11 cellular contexts compared by ENCODE assay signal in genomic region chr2:176156959-176157498, GRCh38. TPM values are rescaled to one million over a fixed set of nuclear protein-coding genes. Genes with fewer than 3 reads are reported as not detected.
DNase-seq lines count a peak whose midpoint lies in the region; ATAC-seq and TF ChIP-seq lines count a peak whose summit lies in the region.
"Had no signal": no experiment of that assay in that cellular context is flagged by ENCODE, and none has a peak within 500 bp of the region (broad histone marks: within the 10 kb centered on the region; RNA-seq: fewer than 3 reads in every experiment).

HOXD3 (plus strand) TSS chr2:176157307; CDS start chr2:176169115, 11,808 bp downstream.

- 20% methylated on average over 9 of the region's 44 CpGs for WGBS in suprapubic skin

- H3K4me3 Mint-ChIP-seq in activated T-cell treated with anti-CD3 and anti-CD28 coated beads, Interleukin-2, amount 50 U/mL, for 72 hours: peak within 1 kb of the TSS; percentile 71 to 78
- H3K4me3 Mint-ChIP-seq: WTC11 had no signal

- no peak for DNase-seq in activated T-cell treated with anti-CD3 and anti-CD28 coated beads, Interleukin-2, amount 50 U/mL, for 72 hours
- no peak for DNase-seq in activated T-cell treated with anti-CD3 and anti-CD28 coated beads for 4 hours
- no peak for DNase-seq in WERI-Rb-1
- no peak for DNase-seq in left colon
- no peak for DNase-seq in suprapubic skin (ENCODE audit: low spot score in 2 of 2)
- no peak for DNase-seq in dorsolateral prefrontal cortex
- DNase-seq in NCI-H2029 (lab: John Stamatoyannopoulos, UW): no peak
- DNase-seq: pancreas had no signal

- peaks cover 0 to 1% of the 10 kb centered on the region in 2 donors for H3K36me3 Mint-ChIP-seq in activated T-cell treated with anti-CD3 and anti-CD28 coated beads, Interleukin-2, amount 50 U/mL, for 72 hours (ENCODE audit: insufficient read depth in 2 of 2)

- ATAC-seq in activated T-cell treated with anti-CD3 and anti-CD28 coated beads, Interleukin-2, amount 50 U/mL, for 72 hours (replicated peaks in 1 of 2): no peak
- ATAC-seq in left colon (peak; percentile 9), HG03439 (IDR thresholded peaks at IDR 0.05; ENCODE audit: unreplicated experiment) (no peak)
- ATAC-seq: pancreas, WTC11 had no signal

- TF ChIP-seq CTCF in WERI-Rb-1 (IDR thresholded peaks at IDR 0.05; ENCODE audit: low read depth, low read length): no peak
- no peak for TF ChIP-seq CTCF in suprapubic skin (IDR thresholded peaks at IDR 0.05)
- TF ChIP-seq CTCF in dorsolateral prefrontal cortex (IDR thresholded peaks at IDR 0.05 in 54 of 56, conservative IDR thresholded peaks at IDR 0.05 in 2 of 56; ENCODE audit: low read depth in 1 of 56, partially characterized antibody in 56 of 56): no peak

- H3K27ac ChIP-seq in WERI-Rb-1 (no peak within 1 kb of the TSS), suprapubic skin (no peak within 1 kb of the TSS), dorsolateral prefrontal cortex (no peak within 1 kb of the TSS)
- H3K27ac ChIP-seq: C4-2B, pancreas had no signal

- H3K36me3 ChIP-seq in WERI-Rb-1: no peaks in the 10 kb centered on the region
- H3K36me3 ChIP-seq in suprapubic skin: peaks cover 6% of the 10 kb centered on the region
- H3K36me3 ChIP-seq: pancreas had no signal

- H3K4me1 ChIP-seq in suprapubic skin: peaks cover 52% of the 10 kb centered on the region

- TF ChIP-seq POLR2A in suprapubic skin (IDR thresholded peaks at IDR 0.05): no peak

- H3K27me3 ChIP-seq in WERI-Rb-1 (ENCODE audit: insufficient read depth, low read depth, severe bottlenecking) (peaks cover 93% of the 10 kb centered on the region), suprapubic skin (peaks cover 99% of the 10 kb centered on the region), dorsolateral prefrontal cortex (peaks cover 47 to 100% (median 99%) of the 10 kb centered on the region in 45 donors)

- H3K27ac Mint-ChIP-seq in activated T-cell treated with anti-CD3 and anti-CD28 coated beads, Interleukin-2, amount 50 U/mL, for 72 hours: peak within 1 kb of the TSS; percentile 31
- H3K27ac Mint-ChIP-seq: WTC11 had no signal

- H3K9me3 ChIP-seq in WERI-Rb-1 (ENCODE audit: severe bottlenecking) (peaks cover 19% of the 10 kb centered on the region), suprapubic skin (no peaks in the 10 kb centered on the region)
- H3K9me3 ChIP-seq: pancreas had no signal

- peaks cover 77% of the 10 kb centered on the region for H3K27me3 Mint-ChIP-seq in activated T-cell treated with anti-CD3 and anti-CD28 coated beads, Interleukin-2, amount 50 U/mL, for 72 hours (ENCODE audit: low read depth)

- H3K9me3 Mint-ChIP-seq in activated T-cell treated with anti-CD3 and anti-CD28 coated beads, Interleukin-2, amount 50 U/mL, for 72 hours: no peaks in the 10 kb centered on the region
- H3K9me3 Mint-ChIP-seq: WTC11 had no signal

- no peak for TF ChIP-seq EP300 in suprapubic skin (IDR thresholded peaks at IDR 0.05)

- intact Hi-C loops in left colon (cut with DNase I, micrococcal nuclease) (no loop called here), dorsolateral prefrontal cortex (cut with DNase I) (no loop called here)

- H3K4me1 Mint-ChIP-seq in activated T-cell treated with anti-CD3 and anti-CD28 coated beads, Interleukin-2, amount 50 U/mL, for 72 hours (ENCODE audit: low read depth): peaks cover 14% of the 10 kb centered on the region

- peak within 1 kb of the TSS; percentile 31 for H3K4me3 ChIP-seq in WERI-Rb-1 (ENCODE audit: low read depth, low read length)
- H3K4me3 ChIP-seq in suprapubic skin: peak within 1 kb of the TSS; percentile 45
- peak within 1 kb of the TSS in 2 of 59 donors; percentile 5 to 7 for H3K4me3 ChIP-seq in dorsolateral prefrontal cortex

RNA-seq across cellular contexts. Expression of gene HOXD3, which starts in this region (rescaled TPM):
- total RNA-seq in activated T-cell treated with anti-CD3 and anti-CD28 coated beads, Interleukin-2, amount 50 U/mL, for 72 hours: not detected
- total RNA-seq in left colon (1 to 10 TPM; 3.8 to 9.5 TPM), suprapubic skin (1 to 10 TPM in 2 of 4 donors, under 1 TPM in 2; 0.49 to 3.5 (median 1.5) TPM), dorsolateral prefrontal cortex (1 to 10 TPM in 1 of 120 experiments, under 1 TPM in 43, not detected in 76; 0.19 to 1.1 (median 0.33) TPM)
- total RNA-seq: WTC11 had no signal
